In genomic region chr6:33656844-33657243, GRCh38 we compare ENCODE assay signal across 30 cellular contexts.
"Had no signal": no experiment of that assay in that cellular context is flagged by ENCODE, and none has a peak within 500 bp of the region (broad histone marks: within the 10 kb centered on the region; RNA-seq: fewer than 3 reads in every experiment).

No MANE protein-coding gene starts in this region.

- H3K9ac ChIP-seq: KMS-11 had no signal

- H3K27me3 Mint-ChIP-seq: activated B cell treated with CpG ODN at 0.5 μM for 24 hours; activated CD4-positive, alpha-beta T cell treated with anti-CD3 and anti-CD28 coated beads, Interleukin-2, amount 10 ng/mL, durations not matched to agents 24 days and 14 days; activated naive CD4-positive, alpha-beta T cell treated with anti-CD3 and anti-CD28 coated beads, Interleukin-2, amount 10 ng/mL, durations not matched to agents 7 days and 5 days; activated naive CD8-positive, alpha-beta T cell treated with anti-CD3 and anti-CD28 coated beads for 36 hours had no signal

- H3K9me3 Mint-ChIP-seq: activated B cell treated with CpG ODN at 0.5 μM for 24 hours; activated CD4-positive, alpha-beta T cell treated with anti-CD3 and anti-CD28 coated beads, Interleukin-2, amount 10 ng/mL, durations not matched to agents 24 days and 14 days; activated naive CD4-positive, alpha-beta T cell treated with anti-CD3 and anti-CD28 coated beads, Interleukin-2, amount 10 ng/mL, durations not matched to agents 7 days and 5 days; activated naive CD8-positive, alpha-beta T cell treated with anti-CD3 and anti-CD28 coated beads for 36 hours; activated T-cell treated with anti-CD3 and anti-CD28 coated beads, Interleukin-2, amount 50 U/mL, for 72 hours; activated T-helper 2 cell treated with anti-CD3 and anti-CD28 coated beads, Interferon-gamma antibody, Interleukin-2, Interleukin-4, amounts not matched to agents 10 μg/mL and 5 μg/mL and 100 μg/mL, durations not matched to agents 14 hours and 24 hours and 36 hours had no signal

- H3K4me3 ChIP-seq: cardiac muscle cell, MG63, SJSA1 had no signal

- H3K27ac Mint-ChIP-seq: activated B cell treated with CpG ODN at 0.5 μM for 24 hours; activated CD4-positive, alpha-beta T cell treated with anti-CD3 and anti-CD28 coated beads, Interleukin-2, amount 10 ng/mL, durations not matched to agents 24 days and 14 days; activated naive CD8-positive, alpha-beta T cell treated with anti-CD3 and anti-CD28 coated beads for 36 hours; activated T-cell treated with anti-CD3 and anti-CD28 coated beads, Interleukin-2, amount 50 U/mL, for 72 hours; activated T-helper 2 cell treated with anti-CD3 and anti-CD28 coated beads, Interferon-gamma antibody, Interleukin-2, Interleukin-4, amounts not matched to agents 10 μg/mL and 5 μg/mL and 100 μg/mL, durations not matched to agents 14 hours and 24 hours and 36 hours had no signal

- H3K4me1 Mint-ChIP-seq: activated naive CD4-positive, alpha-beta T cell treated with anti-CD3 and anti-CD28 coated beads, Interleukin-2, amount 10 ng/mL, durations not matched to agents 7 days and 5 days had no signal

- H3K27ac ChIP-seq: brain microvascular endothelial cell, cardiac muscle cell, KMS-11, SJSA1 had no signal

- H3K4me1 ChIP-seq: SJSA1 had no signal

- H3K4me3 Mint-ChIP-seq: activated B cell treated with CpG ODN at 0.5 μM for 24 hours; activated CD4-positive, alpha-beta T cell treated with anti-CD3 and anti-CD28 coated beads, Interleukin-2, amount 10 ng/mL, durations not matched to agents 24 days and 14 days; activated naive CD4-positive, alpha-beta T cell treated with anti-CD3 and anti-CD28 coated beads, Interleukin-2, amount 10 ng/mL, durations not matched to agents 7 days and 5 days; activated naive CD8-positive, alpha-beta T cell treated with anti-CD3 and anti-CD28 coated beads for 36 hours; activated T-cell treated with anti-CD3 and anti-CD28 coated beads, Interleukin-2, amount 50 U/mL, for 72 hours had no signal

- H3K27me3 ChIP-seq: brain microvascular endothelial cell, cardiac muscle cell, MG63, SJSA1 had no signal

- H3K9me3 ChIP-seq: MG63, SJSA1 had no signal

- ATAC-seq: activated T-cell treated with anti-CD3 and anti-CD28 coated beads, Interleukin-2, amount 50 U/mL, for 72 hours; Panc1; SK-N-SH treated with all-trans-retinoic acid at 6 μM for 48 hours had no signal

- H3K4me2 ChIP-seq: KMS-11 had no signal

- H3K36me3 ChIP-seq: brain microvascular endothelial cell, cardiac muscle cell, MG63 had no signal

- DNase-seq: activated B cell treated with CpG ODN at 0.5 μM for 24 hours; activated CD4-positive, alpha-beta T cell treated with anti-CD3 and anti-CD28 coated beads for 1 hour; activated CD4-positive, alpha-beta T cell treated with anti-CD3 and anti-CD28 coated beads, Interleukin-2, amount 10 ng/mL, durations not matched to agents 24 days and 14 days; activated CD4-positive, alpha-beta T cell treated with anti-CD3 and anti-CD28 coated beads, Interleukin-2, amount 50 U/mL, for 48 hours; activated gamma-delta T cell treated with Interleukin-2 at 50 U/mL for 16 hours; activated naive CD4-positive, alpha-beta T cell treated with anti-CD3 and anti-CD28 coated beads, Interleukin-2, amount 10 ng/mL, durations not matched to agents 7 days and 5 days; activated naive CD8-positive, alpha-beta T cell treated with anti-CD3 and anti-CD28 coated beads for 36 hours; activated T-cell treated with anti-CD3 and anti-CD28 coated beads for 4 hours; activated T-cell treated with anti-CD3 and anti-CD28 coated beads, Interleukin-2, amount 50 U/mL, for 72 hours; brain microvascular endothelial cell; MG63; NCI-H1105; NCI-H1436; NCI-H1694 treated with DMSO at 0.1 percent for 48 hours; NCI-H2029 treated with DMSO at 0.1 percent for 48 hours; NCI-H345; NCI-H510A; NCI-H526 treated with DMSO at 0.1 percent for 48 hours; NCI-H82; OCI-M1; Right ventricle myocardium superior; RPMI8226; SW 1271; T-helper 9 cell had no signal
